17 cellular contexts compared by ENCODE assay signal in genomic region chr12:9699269-9699897, GRCh38. TPM values are rescaled to one million over a fixed set of nuclear protein-coding genes. Genes with fewer than 3 reads are reported as not detected.
DNase-seq lines count a peak whose midpoint lies in the region; ATAC-seq and TF ChIP-seq lines count a peak whose summit lies in the region.
"Had no signal": no experiment of that assay in that cellular context is flagged by ENCODE, and none has a peak within 500 bp of the region (broad histone marks: within the 10 kb centered on the region; RNA-seq: fewer than 3 reads in every experiment).

No MANE protein-coding gene starts in this region.

- H3K4me1 ChIP-seq in right cardiac atrium (ENCODE audit: control insufficient read depth, insufficient read depth, low read length) (peaks cover 2% of the 10 kb centered on the region), endodermal cell (ENCODE audit: control insufficient read depth, insufficient read depth, low read length) (no peaks in the 10 kb centered on the region)
- H3K4me1 ChIP-seq: tibial artery had no signal

- H3K9ac ChIP-seq in endodermal cell (ENCODE audit: extremely low read depth, low read length, poor library complexity, severe bottlenecking): no peak overlapping the region
- H3K9ac ChIP-seq: BLaER1 had no signal

- peaks cover 14% of the 10 kb centered on the region for H3K9me3 Mint-ChIP-seq in stimulated activated naive CD8-positive, alpha-beta T cell treated with anti-CD3 and anti-CD28 coated beads, Interleukin-15, Interleukin-2, amounts not matched to agents 100 ng/mL and 50 ng/mL, for 24 hours
- H3K9me3 Mint-ChIP-seq in activated CD8-positive, alpha-beta T cell treated with anti-CD3 and anti-CD28 coated beads, Interleukin-2, amount 10 ng/mL, durations not matched to agents 7 days and 5 days (ENCODE audit: insufficient read depth): peaks cover 20% of the 10 kb centered on the region
- H3K9me3 Mint-ChIP-seq in endodermal cell: peaks cover 69% of the 10 kb centered on the region

- H3K36me3 Mint-ChIP-seq in stimulated activated naive CD8-positive, alpha-beta T cell treated with anti-CD3 and anti-CD28 coated beads, Interleukin-15, Interleukin-2, amounts not matched to agents 100 ng/mL and 50 ng/mL, for 24 hours (ENCODE audit: low read depth): peaks cover 37% of the 10 kb centered on the region
- H3K36me3 Mint-ChIP-seq in activated CD8-positive, alpha-beta T cell treated with anti-CD3 and anti-CD28 coated beads, Interleukin-2, amount 10 ng/mL, durations not matched to agents 7 days and 5 days (ENCODE audit: low read depth): peaks cover 58% of the 10 kb centered on the region
- peaks cover 27% of the 10 kb centered on the region for H3K36me3 Mint-ChIP-seq in endodermal cell (ENCODE audit: low read depth)

- peak overlapping the region; percentile 68 for H3K27ac ChIP-seq in right cardiac atrium (ENCODE audit: low read length)
- no peak overlapping the region for H3K27ac ChIP-seq in WERI-Rb-1
- H3K27ac ChIP-seq in endodermal cell (ENCODE audit: low read depth, low read length): no peak overlapping the region
- H3K27ac ChIP-seq: BLaER1, tibial artery had no signal

- H3K27me3 Mint-ChIP-seq in stimulated activated naive CD8-positive, alpha-beta T cell treated with anti-CD3 and anti-CD28 coated beads, Interleukin-15, Interleukin-2, amounts not matched to agents 100 ng/mL and 50 ng/mL, for 24 hours: no peaks in the 10 kb centered on the region
- no peaks in the 10 kb centered on the region for H3K27me3 Mint-ChIP-seq in activated CD8-positive, alpha-beta T cell treated with anti-CD3 and anti-CD28 coated beads, Interleukin-2, amount 10 ng/mL, durations not matched to agents 7 days and 5 days (ENCODE audit: low read depth)
- H3K27me3 Mint-ChIP-seq in endodermal cell (ENCODE audit: insufficient read depth): peaks cover 8% of the 10 kb centered on the region
- H3K27me3 Mint-ChIP-seq: activated naive CD8-positive, alpha-beta T cell treated with anti-CD3 and anti-CD28 coated beads, Interleukin-2, amount 10 ng/mL, durations not matched to agents 7 days and 5 days; central memory CD8-positive, alpha-beta T cell had no signal

- peak overlapping the region; percentile 41 for H3K27ac Mint-ChIP-seq in stimulated activated naive CD8-positive, alpha-beta T cell treated with anti-CD3 and anti-CD28 coated beads, Interleukin-15, Interleukin-2, amounts not matched to agents 100 ng/mL and 50 ng/mL, for 24 hours
- H3K27ac Mint-ChIP-seq in activated CD8-positive, alpha-beta T cell treated with anti-CD3 and anti-CD28 coated beads, Interleukin-2, amount 10 ng/mL, durations not matched to agents 7 days and 5 days: peak overlapping the region; percentile 43
- H3K27ac Mint-ChIP-seq in endodermal cell: no peak overlapping the region
- H3K27ac Mint-ChIP-seq: progenitor cell of endocrine pancreas had no signal

- no peak for DNase-seq in stimulated activated naive CD8-positive, alpha-beta T cell treated with anti-CD3 and anti-CD28 coated beads, Interleukin-15, Interleukin-2, amounts not matched to agents 100 U/mL and 50 U/mL, for 24 hours
- DNase-seq in activated CD8-positive, alpha-beta T cell treated with anti-CD3 and anti-CD28 coated beads, Interleukin-2, amount 10 ng/mL, durations not matched to agents 7 days and 5 days: no peak
- no peak for DNase-seq in right cardiac atrium
- DNase-seq in WERI-Rb-1: no peak
- no peak for DNase-seq in endodermal cell
- no peak for DNase-seq in dermis blood vessel endothelial cell
- no peak for DNase-seq in COR-L47 (lab: John Stamatoyannopoulos, UW)
- DNase-seq: activated naive CD8-positive, alpha-beta T cell treated with anti-CD3 and anti-CD28 coated beads, Interleukin-2, amount 10 ng/mL, durations not matched to agents 7 days and 5 days; head of caudate nucleus; NCI-H2107; RPMI8226; tibial artery had no signal

- H3K27me3 ChIP-seq in right cardiac atrium (ENCODE audit: control insufficient read depth, insufficient read depth): no peaks in the 10 kb centered on the region
- no peaks in the 10 kb centered on the region for H3K27me3 ChIP-seq in WERI-Rb-1 (ENCODE audit: insufficient read depth, low read depth, severe bottlenecking)
- no peaks in the 10 kb centered on the region for H3K27me3 ChIP-seq in endodermal cell (ENCODE audit: control insufficient read depth, insufficient read depth, low read length, poor library complexity, severe bottlenecking)
- H3K27me3 ChIP-seq: BLaER1, tibial artery had no signal

- H3K4me3 ChIP-seq in right cardiac atrium (ENCODE audit: low read length) (no peak overlapping the region), WERI-Rb-1 (ENCODE audit: low read depth, low read length) (no peak overlapping the region), endodermal cell (ENCODE audit: low read length) (no peak overlapping the region)
- H3K4me3 ChIP-seq: BLaER1, tibial artery had no signal

- intact Hi-C loops in right cardiac atrium (cut with DNase I): no loop called here

- WGBS in right cardiac atrium: 28% methylated on average over 1 of the region's 1 CpG
- WGBS in endodermal cell (ENCODE audit: insufficient coverage in 1 of 2, insufficient read length in 1 of 2), 2 experiments: 80% methylated on average over 1 of the region's 1 CpG; no CpG with 5 or more reads in 1 of the 2 experiments

- no peak for ATAC-seq in stimulated activated naive CD8-positive, alpha-beta T cell treated with anti-CD3 and anti-CD28 coated beads, Interleukin-15, Interleukin-2, amounts not matched to agents 100 U/mL and 50 U/mL, for 24 hours
- no peak for ATAC-seq in activated CD8-positive, alpha-beta T cell treated with anti-CD3 and anti-CD28 coated beads, Interleukin-2, amount 10 ng/mL, durations not matched to agents 7 days and 5 days
- ATAC-seq in right cardiac atrium: peak; percentile 39 to 66

- no peaks in the 10 kb centered on the region for H3K36me3 ChIP-seq in WERI-Rb-1
- no peaks in the 10 kb centered on the region for H3K36me3 ChIP-seq in endodermal cell (ENCODE audit: control insufficient read depth, insufficient read depth, low read length)

- no peak overlapping the region for H3K4me3 Mint-ChIP-seq in stimulated activated naive CD8-positive, alpha-beta T cell treated with anti-CD3 and anti-CD28 coated beads, Interleukin-15, Interleukin-2, amounts not matched to agents 100 ng/mL and 50 ng/mL, for 24 hours
- no peak overlapping the region for H3K4me3 Mint-ChIP-seq in activated CD8-positive, alpha-beta T cell treated with anti-CD3 and anti-CD28 coated beads, Interleukin-2, amount 10 ng/mL, durations not matched to agents 7 days and 5 days
- H3K4me3 Mint-ChIP-seq in endodermal cell: no peak overlapping the region
- H3K4me3 Mint-ChIP-seq: activated naive CD8-positive, alpha-beta T cell treated with anti-CD3 and anti-CD28 coated beads, Interleukin-2, amount 10 ng/mL, durations not matched to agents 7 days and 5 days; central memory CD8-positive, alpha-beta T cell had no signal

- TF ChIP-seq CTCF in WERI-Rb-1 (IDR thresholded peaks at IDR 0.05; ENCODE audit: low read depth, low read length): no peak
- no peak for TF ChIP-seq CTCF in endodermal cell (conservative IDR thresholded peaks at IDR 0.05)

- H3K4me1 Mint-ChIP-seq in stimulated activated naive CD8-positive, alpha-beta T cell treated with anti-CD3 and anti-CD28 coated beads, Interleukin-15, Interleukin-2, amounts not matched to agents 100 ng/mL and 50 ng/mL, for 24 hours (ENCODE audit: low read depth): peaks cover 70% of the 10 kb centered on the region
- peaks cover 75% of the 10 kb centered on the region for H3K4me1 Mint-ChIP-seq in activated CD8-positive, alpha-beta T cell treated with anti-CD3 and anti-CD28 coated beads, Interleukin-2, amount 10 ng/mL, durations not matched to agents 7 days and 5 days (ENCODE audit: low read depth)
- no peaks in the 10 kb centered on the region for H3K4me1 Mint-ChIP-seq in endodermal cell

- H3K9me3 ChIP-seq in right cardiac atrium (ENCODE audit: control insufficient read depth, low read length) (no peaks in the 10 kb centered on the region), WERI-Rb-1 (ENCODE audit: severe bottlenecking) (no peaks in the 10 kb centered on the region), endodermal cell (ENCODE audit: control insufficient read depth, low read length) (peaks cover 32% of the 10 kb centered on the region)

- CTCF ChIA-PET in activated CD8-positive, alpha-beta T cell treated with anti-CD3 and anti-CD28 coated beads, Interleukin-2, amount 10 ng/mL, durations not matched to agents 7 days and 5 days (lab: Charles Lee): interaction anchor here (0.7 to 3.5 kb wide), 7 partner anchors 9 to 65 kb away, joined by 3 to 25 read pairs (median 4); no protein-coding TSS in a partner anchor

- POLR2A ChIA-PET in activated CD8-positive, alpha-beta T cell treated with anti-CD3 and anti-CD28 coated beads, Interleukin-2, amount 10 ng/mL, durations not matched to agents 7 days and 5 days (lab: Charles Lee): interaction anchor here (0.7 to 4.8 kb wide), 9 partner anchors 8 to 58 kb away, joined by 3 to 23 read pairs (median 3); partner anchors contain the start of gene CLEC2D

RNA-seq across cellular contexts. Expression of gene CLEC2D, which starts 29.9 kb away (rescaled TPM):
- 100 to 1,000 TPM; 277 to 282 TPM for total RNA-seq in activated CD8-positive, alpha-beta T cell treated with anti-CD3 and anti-CD28 coated beads, Interleukin-2, amount 10 ng/mL, durations not matched to agents 7 days and 5 days
- total RNA-seq in right cardiac atrium (10 to 100 TPM in 3 of 4 donors, 1 to 10 TPM in 1; 9.6 to 17.8 (median 12.9) TPM), endodermal cell (10 to 100 TPM; 19.3 to 21.5 TPM), dermis blood vessel endothelial cell (1.2 and 2.4 TPM in 2 replicates)
- polyA plus RNA-seq in right cardiac atrium: 3.1 TPM
- 4.9 TPM for polyA plus RNA-seq in endodermal cell (2013, experiment 1 of 2)
- polyA plus RNA-seq in endodermal cell (2013, experiment 2 of 2): 5.4 TPM

RNA-seq across cellular contexts. Expression of gene CLECL1, which starts 33.5 kb away (rescaled TPM):
- total RNA-seq in activated CD8-positive, alpha-beta T cell treated with anti-CD3 and anti-CD28 coated beads, Interleukin-2, amount 10 ng/mL, durations not matched to agents 7 days and 5 days: 1 to 10 TPM; 1.3 to 1.6 TPM
- total RNA-seq in right cardiac atrium (1 to 10 TPM in 1 of 4 donors, under 1 TPM in 1, not detected in 2; 0.60 to 1.2 TPM), endodermal cell (not detected), dermis blood vessel endothelial cell (not detected in 2 replicates)
- polyA plus RNA-seq in right cardiac atrium: 0.14 TPM
- polyA plus RNA-seq in endodermal cell (2013, experiment 1 of 2): not detected
- polyA plus RNA-seq in endodermal cell (2013, experiment 2 of 2): not detected
- total RNA-seq: M059J, progenitor cell of endocrine pancreas had no signal

Comparison
In these comparisons a context has a peak if more than half of its experiments do, and no peak if none do; other contexts are left out.
1. ATAC-seq: peak in right cardiac atrium (2 of 2); none in stimulated activated naive CD8-positive, alpha-beta T cell treated with anti-CD3 and anti-CD28 coated beads, Interleukin-15, Interleukin-2, amounts not matched to agents 100 U/mL and 50 U/mL, for 24 hours (single experiment) and activated CD8-positive, alpha-beta T cell treated with anti-CD3 and anti-CD28 coated beads, Interleukin-2, amount 10 ng/mL, durations not matched to agents 7 days and 5 days (single experiment).
2. RNA of gene CLEC2D, which starts 29.9 kb away (total RNA-seq): 277 to 282 TPM in activated CD8-positive, alpha-beta T cell treated with anti-CD3 and anti-CD28 coated beads, Interleukin-2, amount 10 ng/mL, durations not matched to agents 7 days and 5 days; 19.3 to 21.5 TPM in endodermal cell, 9.6 to 17.8 TPM in right cardiac atrium and 1.2 to 2.4 TPM in dermis blood vessel endothelial cell; every median in the first group is over 10 times any median in the second.